ENCODE assay signal across 8 cellular contexts in the genomic region with DNA sequence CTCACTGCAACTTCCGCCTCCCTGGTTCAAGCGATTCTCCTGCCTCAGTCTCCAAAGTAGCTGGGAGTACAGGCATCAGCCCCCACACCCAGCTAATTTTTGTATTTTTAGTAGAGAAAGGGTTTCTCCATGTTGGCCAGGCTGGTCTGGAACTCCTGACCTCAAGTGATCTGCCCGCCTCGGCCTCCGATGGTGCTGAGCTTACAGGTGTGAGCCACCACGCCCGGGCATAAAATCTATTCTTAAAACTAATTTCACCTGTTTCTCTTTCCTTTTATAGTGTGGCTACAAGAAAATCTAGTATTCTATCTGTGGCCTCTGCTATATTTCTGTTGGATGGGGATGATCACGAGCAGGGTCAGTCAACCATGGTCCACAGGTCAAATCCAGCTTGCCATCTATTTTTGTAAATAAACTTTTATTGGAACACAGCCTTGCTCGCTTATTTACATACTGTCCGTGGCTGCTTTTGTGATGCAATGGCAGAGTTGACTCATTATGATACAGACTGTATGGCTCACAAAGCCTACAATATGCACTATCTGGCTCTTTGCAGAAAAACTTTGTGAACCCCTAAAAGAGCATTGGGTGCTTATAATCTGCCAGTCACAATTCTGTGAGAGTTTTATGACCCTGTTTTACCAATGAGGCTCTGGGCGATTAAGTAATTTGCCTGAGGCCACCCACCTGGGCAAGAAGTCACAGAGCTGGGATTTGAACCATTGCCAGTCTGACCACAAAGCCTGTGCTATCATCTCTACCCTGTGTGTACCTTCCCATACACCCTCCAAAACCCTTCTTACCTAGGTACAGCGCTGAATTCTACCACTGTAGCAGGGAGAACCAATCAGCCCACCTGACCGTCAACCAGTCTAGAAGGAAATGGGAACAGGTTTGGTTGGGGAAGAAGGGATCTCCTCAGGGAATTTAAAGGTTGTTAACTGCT. TPM values are rescaled to one million over a fixed set of nuclear protein-coding genes. Genes with fewer than 3 reads are reported as not detected.
DNase-seq lines count a peak whose midpoint lies in the region; ATAC-seq, FAIRE-seq and TF ChIP-seq lines count a peak whose summit lies in the region.

No MANE protein-coding gene starts in this region.

- H3K27me3 Mint-ChIP-seq in activated CD4-positive, alpha-beta T cell treated with anti-CD3 and anti-CD28 coated beads, Interleukin-2, amount 10 ng/mL, durations not matched to agents 7 days and 5 days = peaks cover 6% of the 10 kb centered on the region
- peaks cover 6% of the 10 kb centered on the region for H3K27me3 Mint-ChIP-seq in chondrocyte (ENCODE audit: low read depth)

- CTCF ChIA-PET in activated CD4-positive, alpha-beta T cell treated with anti-CD3 and anti-CD28 coated beads, Interleukin-2, amount 10 ng/mL, durations not matched to agents 7 days and 5 days (lab: Charles Lee) = interaction anchor here (0.5 to 5.5 kb wide), 5 partner anchors 152 to 1074 kb away, joined by 3 to 36 read pairs (median 6); no protein-coding TSS in a partner anchor

- POLR2A ChIA-PET in activated CD4-positive, alpha-beta T cell treated with anti-CD3 and anti-CD28 coated beads, Interleukin-2, amount 10 ng/mL, durations not matched to agents 7 days and 5 days (lab: Charles Lee) = no interaction called here

- no peak for FAIRE-seq in frontal cortex (lab: Jason Lieb, UNC)

- ATAC-seq in GM21423 (IDR thresholded peaks at IDR 0.05; ENCODE audit: unreplicated experiment) = peak; percentile 84
- peak; percentile 81 for ATAC-seq in HG03571 (IDR thresholded peaks at IDR 0.05; ENCODE audit: unreplicated experiment)

- H3K36me3 Mint-ChIP-seq in activated CD4-positive, alpha-beta T cell treated with anti-CD3 and anti-CD28 coated beads, Interleukin-2, amount 10 ng/mL, durations not matched to agents 7 days and 5 days (ENCODE audit: low read depth) = no peaks in the 10 kb centered on the region
- H3K36me3 Mint-ChIP-seq in chondrocyte (ENCODE audit: low read depth) = no peaks in the 10 kb centered on the region

- no peak overlapping the region for H3K4me3 Mint-ChIP-seq in activated CD4-positive, alpha-beta T cell treated with anti-CD3 and anti-CD28 coated beads, Interleukin-2, amount 10 ng/mL, durations not matched to agents 7 days and 5 days
- H3K4me3 Mint-ChIP-seq in chondrocyte (ENCODE audit: unreplicated experiment) = no peak overlapping the region

- no peak overlapping the region for H3K27ac Mint-ChIP-seq in activated CD4-positive, alpha-beta T cell treated with anti-CD3 and anti-CD28 coated beads, Interleukin-2, amount 10 ng/mL, durations not matched to agents 7 days and 5 days
- no peak overlapping the region for H3K27ac Mint-ChIP-seq in chondrocyte (ENCODE audit: unreplicated experiment)

- DNase-seq in EH (ENCODE audit: low read depth) (peak; percentile 75), kidney tubule cell (ENCODE audit: low spot score) (peak; percentile 57), chondrocyte (ENCODE audit: low spot score) (no peak), foreskin melanocyte (no peak), frontal cortex (ENCODE audit: low spot score in 2 of 2) (no peak)
- peak; percentile 10 for DNase-seq in activated CD4-positive, alpha-beta T cell treated with anti-CD3 and anti-CD28 coated beads, Interleukin-2, amount 10 ng/mL, durations not matched to agents 7 days and 5 days

- no peaks in the 10 kb centered on the region for H3K9me3 Mint-ChIP-seq in activated CD4-positive, alpha-beta T cell treated with anti-CD3 and anti-CD28 coated beads, Interleukin-2, amount 10 ng/mL, durations not matched to agents 7 days and 5 days
- no peaks in the 10 kb centered on the region for H3K9me3 Mint-ChIP-seq in chondrocyte (ENCODE audit: low read depth)

- H3K4me1 Mint-ChIP-seq in activated CD4-positive, alpha-beta T cell treated with anti-CD3 and anti-CD28 coated beads, Interleukin-2, amount 10 ng/mL, durations not matched to agents 7 days and 5 days = peaks cover 18% of the 10 kb centered on the region
- peaks cover 28% of the 10 kb centered on the region for H3K4me1 Mint-ChIP-seq in chondrocyte (ENCODE audit: low read depth)

- no peak for TF ChIP-seq CTCF in chondrocyte (IDR thresholded peaks at IDR 0.05)

RNA-seq across cellular contexts. Expression of a gene that starts 28.3 kb away (rescaled TPM):
- total RNA-seq in activated CD4-positive, alpha-beta T cell treated with anti-CD3 and anti-CD28 coated beads, Interleukin-2, amount 10 ng/mL, durations not matched to agents 7 days and 5 days = not detected
- total RNA-seq in chondrocyte (0.10 to 1.1 TPM (median 0.26 TPM) in 3 replicates), frontal cortex (161 TPM)

Comparison
In these comparisons a context has a peak if more than half of its experiments do, and no peak if none do; other contexts are left out.
1. DNase-seq: peak in EH (single experiment), activated CD4-positive, alpha-beta T cell treated with anti-CD3 and anti-CD28 coated beads, Interleukin-2, amount 10 ng/mL, durations not matched to agents 7 days and 5 days (single experiment) and kidney tubule cell (single experiment); none in chondrocyte (single experiment), foreskin melanocyte (single experiment) and frontal cortex (0 of 2).
2. RNA of a gene that starts 28.3 kb away (total RNA-seq): 161 TPM in frontal cortex (single experiment); 0.10 to 1.1 TPM in chondrocyte and not detected in activated CD4-positive, alpha-beta T cell treated with anti-CD3 and anti-CD28 coated beads, Interleukin-2, amount 10 ng/mL, durations not matched to agents 7 days and 5 days; every median in the first group is over 10 times any median in the second.